1 cellular context compared by ENCODE assay signal in genomic region chr17:47694018-47694817, GRCh38.
A peak's percentile ranks its signal among the peaks of the same experiment; 100 is the strongest.
TF ChIP-seq lines count a peak whose summit lies in the region.

TSS of gene TBKBP1 (plus strand) at chr17:47694161. CDS start at chr17:47696113, 1,952 bp downstream.

TF ChIP-seq in HEK293, 187 proteins besides CTCF, POLR2A, EP300 and RAD21 (continued from another document):
- TF ChIP-seq ZBTB10 (tag by site-specific recombination; IDR thresholded peaks at IDR 0.05): peak; percentile 28; the same call in 1 of the 2 replicates
- peak; percentile 19; the same call in 1 of the 2 replicates for TF ChIP-seq KLF9 (tag by site-specific recombination; IDR thresholded peaks at IDR 0.05; ENCODE audit: low read depth)
- TF ChIP-seq, protein P1, sequence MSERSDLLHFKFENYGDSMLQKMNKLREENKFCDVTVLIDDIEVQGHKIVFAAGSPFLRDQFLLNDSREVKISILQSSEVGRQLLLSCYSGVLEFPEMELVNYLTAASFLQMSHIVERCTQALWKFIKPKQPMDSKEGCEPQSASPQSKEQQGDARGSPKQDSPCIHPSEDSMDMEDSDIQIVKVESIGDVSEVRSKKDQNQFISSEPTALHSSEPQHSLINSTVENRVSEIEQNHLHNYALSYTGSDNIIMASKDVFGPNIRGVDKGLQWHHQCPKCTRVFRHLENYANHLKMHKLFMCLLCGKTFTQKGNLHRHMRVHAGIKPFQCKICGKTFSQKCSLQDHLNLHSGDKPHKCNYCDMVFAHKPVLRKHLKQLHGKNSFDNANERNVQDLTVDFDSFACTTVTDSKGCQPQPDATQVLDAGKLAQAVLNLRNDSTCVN (tag by site-specific recombination; optimal IDR thresholded peaks at IDR 0.05): peak; percentile 55
- TF ChIP-seq ZEB2 (tag by site-specific recombination; IDR thresholded peaks at IDR 0.05): peak; percentile 54
- TF ChIP-seq, protein P2, sequence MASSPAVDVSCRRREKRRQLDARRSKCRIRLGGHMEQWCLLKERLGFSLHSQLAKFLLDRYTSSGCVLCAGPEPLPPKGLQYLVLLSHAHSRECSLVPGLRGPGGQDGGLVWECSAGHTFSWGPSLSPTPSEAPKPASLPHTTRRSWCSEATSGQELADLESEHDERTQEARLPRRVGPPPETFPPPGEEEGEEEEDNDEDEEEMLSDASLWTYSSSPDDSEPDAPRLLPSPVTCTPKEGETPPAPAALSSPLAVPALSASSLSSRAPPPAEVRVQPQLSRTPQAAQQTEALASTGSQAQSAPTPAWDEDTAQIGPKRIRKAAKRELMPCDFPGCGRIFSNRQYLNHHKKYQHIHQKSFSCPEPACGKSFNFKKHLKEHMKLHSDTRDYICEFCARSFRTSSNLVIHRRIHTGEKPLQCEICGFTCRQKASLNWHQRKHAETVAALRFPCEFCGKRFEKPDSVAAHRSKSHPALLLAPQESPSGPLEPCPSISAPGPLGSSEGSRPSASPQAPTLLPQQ (tag by site-specific recombination; IDR thresholded peaks at IDR 0.05): peak; percentile 98
- TF ChIP-seq KLF10 (tag by site-specific recombination; IDR thresholded peaks at IDR 0.05): no peak
- no peak for TF ChIP-seq ZBTB17 (tag by site-specific recombination; IDR thresholded peaks at IDR 0.05)
- peak; percentile 66 for TF ChIP-seq SP2 (tag by site-specific recombination; IDR thresholded peaks at IDR 0.05)
- TF ChIP-seq, protein P3, sequence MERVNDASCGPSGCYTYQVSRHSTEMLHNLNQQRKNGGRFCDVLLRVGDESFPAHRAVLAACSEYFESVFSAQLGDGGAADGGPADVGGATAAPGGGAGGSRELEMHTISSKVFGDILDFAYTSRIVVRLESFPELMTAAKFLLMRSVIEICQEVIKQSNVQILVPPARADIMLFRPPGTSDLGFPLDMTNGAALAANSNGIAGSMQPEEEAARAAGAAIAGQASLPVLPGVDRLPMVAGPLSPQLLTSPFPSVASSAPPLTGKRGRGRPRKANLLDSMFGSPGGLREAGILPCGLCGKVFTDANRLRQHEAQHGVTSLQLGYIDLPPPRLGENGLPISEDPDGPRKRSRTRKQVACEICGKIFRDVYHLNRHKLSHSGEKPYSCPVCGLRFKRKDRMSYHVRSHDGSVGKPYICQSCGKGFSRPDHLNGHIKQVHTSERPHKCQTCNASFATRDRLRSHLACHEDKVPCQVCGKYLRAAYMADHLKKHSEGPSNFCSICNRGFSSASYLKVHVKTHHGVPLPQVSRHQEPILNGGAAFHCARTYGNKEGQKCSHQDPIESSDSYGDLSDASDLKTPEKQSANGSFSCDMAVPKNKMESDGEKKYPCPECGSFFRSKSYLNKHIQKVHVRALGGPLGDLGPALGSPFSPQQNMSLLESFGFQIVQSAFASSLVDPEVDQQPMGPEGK (tag by site-specific recombination; IDR thresholded peaks at IDR 0.05): peak; percentile 87
- TF ChIP-seq HOXC10 (CRISPR knock-in tag; IDR thresholded peaks at IDR 0.05): no peak
- peak; percentile 96 for TF ChIP-seq ZFP69B (tag by site-specific recombination; IDR thresholded peaks at IDR 0.05)
- TF ChIP-seq ZNF514 (tag by site-specific recombination; IDR thresholded peaks at IDR 0.05): no peak
- 0 out of 2 replicates have a peak, but pooled peaks have one; percentile 21 for TF ChIP-seq SP7 (tag by site-specific recombination; IDR thresholded peaks at IDR 0.05)
- 0 out of 2 replicates have a peak, but pooled peaks have one; percentile 2 for TF ChIP-seq ZFHX2 (tag by site-specific recombination; conservative IDR thresholded peaks at IDR 0.05)
- TF ChIP-seq, protein P4, sequence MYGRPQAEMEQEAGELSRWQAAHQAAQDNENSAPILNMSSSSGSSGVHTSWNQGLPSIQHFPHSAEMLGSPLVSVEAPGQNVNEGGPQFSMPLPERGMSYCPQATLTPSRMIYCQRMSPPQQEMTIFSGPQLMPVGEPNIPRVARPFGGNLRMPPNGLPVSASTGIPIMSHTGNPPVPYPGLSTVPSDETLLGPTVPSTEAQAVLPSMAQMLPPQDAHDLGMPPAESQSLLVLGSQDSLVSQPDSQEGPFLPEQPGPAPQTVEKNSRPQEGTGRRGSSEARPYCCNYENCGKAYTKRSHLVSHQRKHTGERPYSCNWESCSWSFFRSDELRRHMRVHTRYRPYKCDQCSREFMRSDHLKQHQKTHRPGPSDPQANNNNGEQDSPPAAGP (tag by site-specific recombination; IDR thresholded peaks at IDR 0.05): peak; percentile 70; the same call in 1 of the 2 replicates
- TF ChIP-seq ZNF292 (tag by site-specific recombination; IDR thresholded peaks at IDR 0.05; ENCODE audit: borderline replicate concordance, low read depth): no peak
- TF ChIP-seq ZNF335 (tag by site-specific recombination; conservative IDR thresholded peaks at IDR 0.05): peak; percentile 8; the same call in 1 of the 2 replicates
- no peak for TF ChIP-seq ZNF660 (tag by site-specific recombination; IDR thresholded peaks at IDR 0.05)
- TF ChIP-seq, protein P5, sequence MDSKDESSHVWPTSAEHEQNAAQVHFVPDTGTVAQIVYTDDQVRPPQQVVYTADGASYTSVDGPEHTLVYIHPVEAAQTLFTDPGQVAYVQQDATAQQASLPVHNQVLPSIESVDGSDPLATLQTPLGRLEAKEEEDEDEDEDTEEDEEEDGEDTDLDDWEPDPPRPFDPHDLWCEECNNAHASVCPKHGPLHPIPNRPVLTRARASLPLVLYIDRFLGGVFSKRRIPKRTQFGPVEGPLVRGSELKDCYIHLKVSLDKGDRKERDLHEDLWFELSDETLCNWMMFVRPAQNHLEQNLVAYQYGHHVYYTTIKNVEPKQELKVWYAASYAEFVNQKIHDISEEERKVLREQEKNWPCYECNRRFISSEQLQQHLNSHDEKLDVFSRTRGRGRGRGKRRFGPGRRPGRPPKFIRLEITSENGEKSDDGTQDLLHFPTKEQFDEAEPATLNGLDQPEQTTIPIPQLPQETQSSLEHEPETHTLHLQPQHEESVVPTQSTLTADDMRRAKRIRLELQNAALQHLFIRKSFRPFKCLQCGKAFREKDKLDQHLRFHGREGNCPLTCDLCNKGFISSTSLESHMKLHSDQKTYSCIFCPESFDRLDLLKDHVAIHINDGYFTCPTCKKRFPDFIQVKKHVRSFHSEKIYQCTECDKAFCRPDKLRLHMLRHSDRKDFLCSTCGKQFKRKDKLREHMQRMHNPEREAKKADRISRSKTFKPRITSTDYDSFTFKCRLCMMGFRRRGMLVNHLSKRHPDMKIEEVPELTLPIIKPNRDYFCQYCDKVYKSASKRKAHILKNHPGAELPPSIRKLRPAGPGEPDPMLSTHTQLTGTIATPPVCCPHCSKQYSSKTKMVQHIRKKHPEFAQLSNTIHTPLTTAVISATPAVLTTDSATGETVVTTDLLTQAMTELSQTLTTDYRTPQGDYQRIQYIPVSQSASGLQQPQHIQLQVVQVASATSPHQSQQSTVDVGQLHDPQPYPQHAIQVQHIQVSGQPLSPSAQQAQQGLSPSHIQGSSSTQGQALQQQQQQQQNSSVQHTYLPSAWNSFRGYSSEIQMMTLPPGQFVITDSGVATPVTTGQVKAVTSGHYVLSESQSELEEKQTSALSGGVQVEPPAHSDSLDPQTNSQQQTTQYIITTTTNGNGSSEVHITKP (tag by site-specific recombination; IDR thresholded peaks at IDR 0.05): peak; percentile 64
- TF ChIP-seq ZNF76 (tag by site-specific recombination; IDR thresholded peaks at IDR 0.05; ENCODE audit: borderline replicate concordance, low read depth): 0 out of 2 replicates have a peak, but pooled peaks have one; percentile 27
- no peak for TF ChIP-seq EGR2 (tag by site-specific recombination; IDR thresholded peaks at IDR 0.05; ENCODE audit: low read depth)
- TF ChIP-seq ZBTB7A (tag by site-specific recombination; IDR thresholded peaks at IDR 0.05; ENCODE audit: low read depth): 0 out of 2 replicates have a peak, but pooled peaks have one; percentile 22
- TF ChIP-seq MEIS1 (CRISPR knock-in tag; IDR thresholded peaks at IDR 0.05; ENCODE audit: borderline replicate concordance): no peak
- peak; percentile 73 for TF ChIP-seq SP3 (tag by site-specific recombination; IDR thresholded peaks at IDR 0.05)
- TF ChIP-seq ZNF184 (tag by site-specific recombination; IDR thresholded peaks at IDR 0.05): no peak
- 0 out of 2 replicates have a peak, but pooled peaks have one; percentile 41 for TF ChIP-seq ZBTB48 (tag by site-specific recombination; IDR thresholded peaks at IDR 0.05)
- peak; percentile 91 for TF ChIP-seq ZNF398 (tag by site-specific recombination; IDR thresholded peaks at IDR 0.05)
- TF ChIP-seq ZNF341 (tag by site-specific recombination; IDR thresholded peaks at IDR 0.05; ENCODE audit: low read depth): peak; percentile 67
- TF ChIP-seq GLIS2 (tag by site-specific recombination; IDR thresholded peaks at IDR 0.05): 0 out of 2 replicates have a peak, but pooled peaks have one; percentile 31
- TF ChIP-seq KLF16 (tag by site-specific recombination; IDR thresholded peaks at IDR 0.05): peak; percentile 58
- TF ChIP-seq KLF8 (tag by site-specific recombination; IDR thresholded peaks at IDR 0.05): 0 out of 2 replicates have a peak, but pooled peaks have one; percentile 42
- no peak for TF ChIP-seq OVOL3 (tag by site-specific recombination; IDR thresholded peaks at IDR 0.05)
- TF ChIP-seq ZSCAN5A (tag by site-specific recombination; IDR thresholded peaks at IDR 0.05): 0 out of 2 replicates have a peak, but pooled peaks have one; percentile 29
- TF ChIP-seq ZSCAN30 (tag by site-specific recombination; IDR thresholded peaks at IDR 0.05): 0 out of 2 replicates have a peak, but pooled peaks have one; percentile 56
- TF ChIP-seq ZNF571 (tag by site-specific recombination; IDR thresholded peaks at IDR 0.05): no peak
- TF ChIP-seq ZBTB8A (tag by site-specific recombination; IDR thresholded peaks at IDR 0.05): peak; percentile 47
